8 cellular contexts compared by ENCODE assay signal in the genomic region with DNA sequence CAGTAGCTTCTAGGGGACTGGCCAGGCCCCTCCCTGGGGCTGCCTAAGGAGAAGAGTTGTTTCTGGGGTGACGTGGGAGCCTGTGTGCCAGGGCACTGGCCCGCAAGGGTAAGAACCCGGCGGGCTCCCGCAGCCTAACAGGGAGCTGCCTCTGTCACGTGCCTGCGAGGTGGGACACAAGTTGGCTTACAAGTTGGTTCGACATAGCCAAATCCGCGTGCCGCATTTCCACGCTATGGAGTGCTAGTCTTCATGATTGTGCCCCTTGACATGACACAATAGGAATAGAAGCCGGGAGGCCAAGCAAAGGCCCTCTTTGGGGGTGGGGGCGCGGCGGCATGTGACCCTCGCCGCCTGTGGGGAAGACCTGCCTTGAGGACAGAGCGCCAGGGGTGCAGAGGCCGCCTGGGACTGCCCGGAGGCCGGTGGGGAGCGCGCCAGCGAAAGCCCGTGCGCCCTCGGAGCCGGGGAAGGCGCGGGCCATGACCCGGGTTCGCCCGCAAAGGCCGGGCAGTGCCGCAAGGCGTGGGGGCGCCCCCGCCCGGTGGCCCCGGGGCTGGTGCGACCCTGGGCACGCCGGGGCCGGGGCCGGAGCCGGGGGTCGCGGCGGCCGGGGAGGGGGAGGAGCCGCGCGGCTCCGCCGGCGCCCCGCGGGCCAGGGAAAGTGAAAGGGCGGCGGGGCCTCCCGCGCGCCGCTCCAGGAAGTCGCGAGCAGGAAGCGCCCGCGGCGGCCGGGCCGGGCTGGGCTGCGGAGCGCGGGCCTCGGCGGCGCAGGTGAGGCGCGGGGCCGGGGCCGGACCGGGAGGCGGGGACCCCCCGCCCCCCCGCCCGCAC. TPM values are rescaled to one million over a fixed set of nuclear protein-coding genes. Genes with fewer than 3 reads are reported as not detected.
DNase-seq lines count a peak whose midpoint lies in the region; ATAC-seq, FAIRE-seq and TF ChIP-seq lines count a peak whose summit lies in the region.

A gene (plus strand): TSS at position 702 of the 834 bp plus-strand sequence. CDS start 4,603 bp downstream, outside the sequence.

- no peaks in the 10 kb centered on the region for H3K9me3 Mint-ChIP-seq in activated naive CD4-positive, alpha-beta T cell treated with anti-CD3 and anti-CD28 coated beads, Interleukin-2, amount 50 U/mL, for 72 hours

- peak; percentile 81 for DNase-seq in D341Med (ENCODE audit: low spot score)
- peak; percentile 38 for DNase-seq in NAMALWA (ENCODE audit: low spot score)
- peak in 1 of 2 donors; percentile 41 for DNase-seq in activated naive CD4-positive, alpha-beta T cell treated with anti-CD3 and anti-CD28 coated beads, Interleukin-2, amount 50 U/mL, for 72 hours (ENCODE audit: low spot score in 2 of 2)
- DNase-seq in left ventricle myocardium inferior = no peak
- DNase-seq in retina = peak; percentile 80
- no peak for DNase-seq in hippocampal formation (lab: John Stamatoyannopoulos, UW)
- DNase-seq in GM19239 (ENCODE audit: insufficient read length, low spot score) = no peak

- H3K9me3 ChIP-seq in left ventricle myocardium inferior (replicated peaks) = no peaks in the 10 kb centered on the region

- H3K27me3 ChIP-seq in left ventricle myocardium inferior (ENCODE audit: low read depth) = no peaks in the 10 kb centered on the region

- no peak for TF ChIP-seq CTCF in left ventricle myocardium inferior (IDR thresholded peaks at IDR 0.05; ENCODE audit: borderline replicate concordance)

- H3K4me3 ChIP-seq in left ventricle myocardium inferior = peak within 1 kb of the TSS; percentile 94

- H3K36me3 Mint-ChIP-seq in activated naive CD4-positive, alpha-beta T cell treated with anti-CD3 and anti-CD28 coated beads, Interleukin-2, amount 50 U/mL, for 72 hours = peaks cover 0 to 8% of the 10 kb centered on the region in 2 donors

- H3K4me1 ChIP-seq in left ventricle myocardium inferior = peaks cover 20% of the 10 kb centered on the region

- no peak for FAIRE-seq in GM19239 (lab: Jason Lieb, UNC)

- peak within 1 kb of the TSS; percentile 85 to 86 for H3K27ac Mint-ChIP-seq in activated naive CD4-positive, alpha-beta T cell treated with anti-CD3 and anti-CD28 coated beads, Interleukin-2, amount 50 U/mL, for 72 hours

- intact Hi-C loops in left ventricle myocardium inferior (cut with micrococcal nuclease) = no loop called here

- peak within 1 kb of the TSS; percentile 78 for H3K27ac ChIP-seq in left ventricle myocardium inferior (replicated peaks)

- peaks cover 2% of the 10 kb centered on the region for H3K36me3 ChIP-seq in left ventricle myocardium inferior

- peak; percentile 49 for ATAC-seq in GM21390 (IDR thresholded peaks at IDR 0.05; ENCODE audit: unreplicated experiment)
- ATAC-seq in activated naive CD4-positive, alpha-beta T cell treated with anti-CD3 and anti-CD28 coated beads, Interleukin-2, amount 50 U/mL, for 72 hours = peak; percentile 77 to 79

RNA-seq across cellular contexts. Expression of the gene that starts here (rescaled TPM):
- 10 to 100 TPM; 15.2 to 20.6 TPM for total RNA-seq in activated naive CD4-positive, alpha-beta T cell treated with anti-CD3 and anti-CD28 coated beads, Interleukin-2, amount 50 U/mL, for 72 hours
- total RNA-seq in left ventricle myocardium inferior = 3.8 TPM

Comparison
In these comparisons a context has a peak if more than half of its experiments do, and no peak if none do; other contexts are left out.
1. DNase-seq: peak in D341Med (single experiment), NAMALWA (single experiment) and retina (single experiment); none in left ventricle myocardium inferior (single experiment), hippocampal formation (0 of 2) and GM19239 (single experiment).